In genomic region chr20:561437-562231, GRCh38 we compare ENCODE assay signal across 8 cellular contexts. TPM values are rescaled to one million over a fixed set of nuclear protein-coding genes. Genes with fewer than 3 reads are reported as not detected.
A peak's percentile ranks its signal among the peaks of the same experiment; 100 is the strongest.
DNase-seq lines count a peak whose midpoint lies in the region; ATAC-seq and TF ChIP-seq lines count a peak whose summit lies in the region.

No MANE protein-coding gene starts in this region.

- H3K9me3 ChIP-seq in OCI-LY1 (ENCODE audit: low read length) (no peaks in the 10 kb centered on the region), neural progenitor cell (ENCODE audit: low read depth) (no peaks in the 10 kb centered on the region), aorta (ENCODE audit: control insufficient read depth, low read length) (no peaks in the 10 kb centered on the region)

- peak; percentile 91 for TF ChIP-seq CTCF in OCI-LY1 (IDR thresholded peaks at IDR 0.05; ENCODE audit: low read length)
- TF ChIP-seq CTCF in neural progenitor cell (IDR thresholded peaks at IDR 0.05): peak; percentile 89

- H3K9me3 Mint-ChIP-seq in activated T-cell treated with anti-CD3 and anti-CD28 coated beads, Interleukin-2, amount 50 U/mL, for 4 hours: no peaks in the 10 kb centered on the region
- H3K9me3 Mint-ChIP-seq in neural progenitor cell: no peaks in the 10 kb centered on the region

- H3K9ac ChIP-seq in OCI-LY1 (ENCODE audit: low read length) (no peak overlapping the region), neural progenitor cell (no peak overlapping the region)

- DNase-seq in GM04504 (ENCODE audit: low read depth) (peak; percentile 38), HuH-7.5 (ENCODE audit: low spot score) (peak; percentile 64), fibroblast of the conjunctiva (ENCODE audit: low read depth) (peak; percentile 44), neural progenitor cell (ENCODE audit: low spot score) (peak; percentile 81), aorta (peak in 1 of 2 donors; percentile 63)
- peak; percentile 19 for DNase-seq in activated T-cell treated with anti-CD3 and anti-CD28 coated beads, Interleukin-2, amount 50 U/mL, for 4 hours

- H3K36me3 Mint-ChIP-seq in activated T-cell treated with anti-CD3 and anti-CD28 coated beads, Interleukin-2, amount 50 U/mL, for 4 hours (ENCODE audit: insufficient read depth): no peaks in the 10 kb centered on the region
- H3K36me3 Mint-ChIP-seq in neural progenitor cell: no peaks in the 10 kb centered on the region

- no peaks in the 10 kb centered on the region for H4K20me1 ChIP-seq in OCI-LY1 (ENCODE audit: insufficient read depth, low read length)
- no peaks in the 10 kb centered on the region for H4K20me1 ChIP-seq in neural progenitor cell (ENCODE audit: low read depth)

- no peaks in the 10 kb centered on the region for H3F3A ChIP-seq in OCI-LY1 (ENCODE audit: insufficient read depth, low read length)
- no peaks in the 10 kb centered on the region for H3F3A ChIP-seq in neural progenitor cell (ENCODE audit: low read depth)

- no peaks in the 10 kb centered on the region for H3K9me2 ChIP-seq in OCI-LY1 (ENCODE audit: low read depth, low read length)

- H3K4me3 Mint-ChIP-seq in activated T-cell treated with anti-CD3 and anti-CD28 coated beads, Interleukin-2, amount 50 U/mL, for 4 hours: no peak overlapping the region
- no peak overlapping the region for H3K4me3 Mint-ChIP-seq in neural progenitor cell

- H3K4me3 ChIP-seq in OCI-LY1 (ENCODE audit: low read depth, low read length, poor library complexity, severe bottlenecking) (no peak overlapping the region), neural progenitor cell (no peak overlapping the region), aorta (ENCODE audit: low read length in 2 of 2) (no peak overlapping the region)

- intact Hi-C loops in aorta (cut with DNase I): loop anchor here (1.0 to 10.0 kb wide), 4 partner anchors 83 to 178 kb away; no protein-coding TSS in a partner anchor

- no peaks in the 10 kb centered on the region for H3K4me1 Mint-ChIP-seq in activated T-cell treated with anti-CD3 and anti-CD28 coated beads, Interleukin-2, amount 50 U/mL, for 4 hours (ENCODE audit: low read depth)
- H3K4me1 Mint-ChIP-seq in neural progenitor cell: no peaks in the 10 kb centered on the region

- H3K27me3 ChIP-seq in OCI-LY1 (ENCODE audit: insufficient read depth, low read length) (no peaks in the 10 kb centered on the region), neural progenitor cell (no peaks in the 10 kb centered on the region), aorta (ENCODE audit: control insufficient read depth in 1 of 2, insufficient read depth in 2 of 2, low read length in 1 of 2) (no peaks in the 10 kb centered on the region)

- H3K27ac Mint-ChIP-seq in neural progenitor cell: no peak overlapping the region

- H3K79me2 ChIP-seq in OCI-LY1 (ENCODE audit: insufficient read depth, low read length) (no peaks in the 10 kb centered on the region), neural progenitor cell (ENCODE audit: low read depth) (no peaks in the 10 kb centered on the region)

- peak; percentile 67 to 71 for ATAC-seq in activated T-cell treated with anti-CD3 and anti-CD28 coated beads, Interleukin-2, amount 50 U/mL, for 4 hours
- peak; percentile 82 for ATAC-seq in aorta (ENCODE audit: low FRiP score)
- ATAC-seq in GM18519 (IDR thresholded peaks at IDR 0.05; ENCODE audit: low FRiP score, unreplicated experiment): no peak

- WGBS in aorta, 2 donors: 33 to 36% methylated on average over 12 of the region's 12 CpGs

- H3K27me3 Mint-ChIP-seq in activated T-cell treated with anti-CD3 and anti-CD28 coated beads, Interleukin-2, amount 50 U/mL, for 4 hours (ENCODE audit: low read depth): peaks cover 10% of the 10 kb centered on the region
- H3K27me3 Mint-ChIP-seq in neural progenitor cell (ENCODE audit: insufficient read depth, low read depth): peaks cover 2% of the 10 kb centered on the region

- no peaks in the 10 kb centered on the region for H3K4me1 ChIP-seq in OCI-LY1 (ENCODE audit: insufficient read depth, low read length, severe bottlenecking)
- H3K4me1 ChIP-seq in neural progenitor cell: no peaks in the 10 kb centered on the region
- no peaks in the 10 kb centered on the region for H3K4me1 ChIP-seq in aorta (ENCODE audit: control insufficient read depth in 1 of 2, insufficient read depth in 2 of 2, low read length in 2 of 2)

- H2AFZ ChIP-seq in OCI-LY1 (ENCODE audit: low read length) (no peak overlapping the region), neural progenitor cell (replicated peaks) (no peak overlapping the region)

- H3K36me3 ChIP-seq in OCI-LY1 (ENCODE audit: insufficient read depth, low read length) (no peaks in the 10 kb centered on the region), neural progenitor cell (no peaks in the 10 kb centered on the region), aorta (ENCODE audit: control insufficient read depth in 1 of 2, insufficient read depth in 2 of 2, low read length in 1 of 2) (no peaks in the 10 kb centered on the region)

- H3K4me2 ChIP-seq in OCI-LY1 (ENCODE audit: low read length): no peak overlapping the region
- no peak overlapping the region for H3K4me2 ChIP-seq in neural progenitor cell

- H3K27ac ChIP-seq in OCI-LY1 (ENCODE audit: low read depth, low read length, poor library complexity, severe bottlenecking) (no peak overlapping the region), neural progenitor cell (no peak overlapping the region), aorta (ENCODE audit: low read depth in 1 of 2, low read length in 2 of 2) (no peak overlapping the region)

RNA-seq across cellular contexts. Expression of gene CSNK2A1, which starts 18.0 kb away (rescaled TPM):
- total RNA-seq in activated T-cell treated with anti-CD3 and anti-CD28 coated beads, Interleukin-2, amount 50 U/mL, for 4 hours: 100 to 1,000 TPM; 183 to 191 (median 187) TPM
- total RNA-seq in neural progenitor cell (ENCODE audit: low replicate concordance): 310 and 599 TPM in 2 replicates
- 10 to 100 TPM; 73.5 to 98.2 TPM for total RNA-seq in aorta
- 10 to 100 TPM; 23.4 to 27.8 TPM for polyA plus RNA-seq in aorta

RNA-seq across cellular contexts. Expression of gene TCF15, which starts 48.5 kb away (rescaled TPM):
- total RNA-seq in activated T-cell treated with anti-CD3 and anti-CD28 coated beads, Interleukin-2, amount 50 U/mL, for 4 hours: under 1 TPM in 1 of 3 donors, not detected in 2; 0.21 TPM
- total RNA-seq in neural progenitor cell (ENCODE audit: low replicate concordance) (0.07 and 1.4 TPM in 2 replicates), aorta (1 to 10 TPM in 1 of 2 donors, under 1 TPM in 1; 0.58 to 1.0 TPM)
- polyA plus RNA-seq in aorta: not detected
